Comparison of ENCODE assay signal across 21 cellular contexts in the genomic region with DNA sequence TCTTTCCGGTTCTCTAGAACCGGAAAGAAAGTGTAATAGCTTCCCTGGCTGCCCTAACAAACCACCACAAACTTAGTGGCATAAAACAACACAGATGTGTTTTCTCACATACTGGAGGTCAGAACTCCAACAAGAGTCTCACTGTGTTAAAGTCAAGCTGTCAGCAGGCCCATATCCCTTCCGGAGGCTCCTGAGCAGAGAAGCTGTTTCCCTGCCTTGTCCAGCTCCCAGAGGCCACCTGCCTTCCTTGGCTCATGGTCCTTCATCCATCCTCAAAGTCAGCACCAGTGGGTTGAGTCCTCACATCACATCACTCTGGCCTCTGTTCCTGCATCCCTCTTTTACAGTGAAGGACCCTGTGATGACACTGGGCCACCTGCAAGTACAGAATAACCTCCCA. TPM values are rescaled to one million over a fixed set of nuclear protein-coding genes. Genes with fewer than 3 reads are reported as not detected.
DNase-seq lines count a peak whose midpoint lies in the region; ATAC-seq and TF ChIP-seq lines count a peak whose summit lies in the region.
"Had no signal": no experiment of that assay in that cellular context is flagged by ENCODE, and none has a peak within 500 bp of the region (broad histone marks: within the 10 kb centered on the region; RNA-seq: fewer than 3 reads in every experiment).

No MANE protein-coding gene starts in this region.

- H3K27ac ChIP-seq in right atrium auricular region (no peak overlapping the region), coronary artery (no peak overlapping the region), mesenchymal stem cell (ENCODE audit: low read length, poor library complexity, severe bottlenecking) (no peak overlapping the region)
- H3K27ac ChIP-seq: A549, SJCRH30 had no signal

- TF ChIP-seq CTCF in right atrium auricular region (IDR thresholded peaks at IDR 0.05) = no peak
- no peak for TF ChIP-seq CTCF in coronary artery (IDR thresholded peaks at IDR 0.05)

- H3K4me1 Mint-ChIP-seq in activated naive CD8-positive, alpha-beta T cell treated with anti-CD3 and anti-CD28 coated beads for 36 hours = no peaks in the 10 kb centered on the region

- H3K4me3 ChIP-seq in right atrium auricular region = no peak overlapping the region
- H3K4me3 ChIP-seq in coronary artery = no peak overlapping the region
- no peak overlapping the region for H3K4me3 ChIP-seq in mesenchymal stem cell (ENCODE audit: insufficient read depth in 1 of 2, low read depth in 1 of 2, low read length in 2 of 2)
- H3K4me3 ChIP-seq: A549, HAP-1, SJCRH30 had no signal

- 77% methylated on average over 3 of the region's 3 CpGs for WGBS in mesenchymal stem cell

- peaks cover 0 to 28% of the 10 kb centered on the region in 2 donors for H3K9me3 ChIP-seq in right atrium auricular region
- H3K9me3 ChIP-seq in mesenchymal stem cell (ENCODE audit: control insufficient read depth, low read length) = peaks cover 17% of the 10 kb centered on the region
- H3K9me3 ChIP-seq: A549, HAP-1, SJCRH30 had no signal

- H3K23ac ChIP-seq in mesenchymal stem cell (ENCODE audit: low read length in 2 of 2) = no peak overlapping the region

- H4K8ac ChIP-seq in mesenchymal stem cell (ENCODE audit: low read length) = no peak overlapping the region

- no peak overlapping the region for H2AK5ac ChIP-seq in mesenchymal stem cell (ENCODE audit: low read length, severe bottlenecking)

- H3K27ac Mint-ChIP-seq in activated naive CD8-positive, alpha-beta T cell treated with anti-CD3 and anti-CD28 coated beads for 36 hours = no peak overlapping the region
- H3K27ac Mint-ChIP-seq: CD4-positive, CD25-positive, alpha-beta regulatory T cell; IgD-negative memory B cell had no signal

- no peaks in the 10 kb centered on the region for H3K36me3 Mint-ChIP-seq in activated naive CD8-positive, alpha-beta T cell treated with anti-CD3 and anti-CD28 coated beads for 36 hours
- H3K36me3 Mint-ChIP-seq: CD4-positive, CD25-positive, alpha-beta regulatory T cell; IgD-negative memory B cell had no signal

- no peak overlapping the region for H4K91ac ChIP-seq in mesenchymal stem cell (ENCODE audit: low read length)

- no peak overlapping the region for H2BK120ac ChIP-seq in mesenchymal stem cell (ENCODE audit: low read depth, low read length)

- H2AFZ ChIP-seq in mesenchymal stem cell (ENCODE audit: low read depth, low read length) = no peak overlapping the region

- peaks cover 33% of the 10 kb centered on the region for H3K27me3 Mint-ChIP-seq in activated naive CD8-positive, alpha-beta T cell treated with anti-CD3 and anti-CD28 coated beads for 36 hours

- no peak overlapping the region for H3K9ac ChIP-seq in mesenchymal stem cell (ENCODE audit: low read length)

- peak overlapping the region; percentile 3 for H3K4me2 ChIP-seq in mesenchymal stem cell (ENCODE audit: low read length, poor library complexity, severe bottlenecking)
- H3K4me2 ChIP-seq: A549 had no signal

- H3K27me3 ChIP-seq in right atrium auricular region (no peaks in the 10 kb centered on the region), mesenchymal stem cell (ENCODE audit: control insufficient read depth in 1 of 2, insufficient read depth in 1 of 2, low read length in 2 of 2) (peaks cover 0 to 26% of the 10 kb centered on the region in 2 experiments)

- no peak overlapping the region for H3K14ac ChIP-seq in mesenchymal stem cell (ENCODE audit: low read length in 2 of 2)

- H2BK5ac ChIP-seq in mesenchymal stem cell (ENCODE audit: low read depth, low read length, poor library complexity, severe bottlenecking) = no peak overlapping the region

- intact Hi-C loops in left ventricle myocardium superior (cut with micrococcal nuclease) = no loop called here

- peak; percentile 23 for DNase-seq in right atrium auricular region (ENCODE audit: low spot score)
- DNase-seq in left ventricle myocardium superior = no peak
- DNase-seq in coronary artery (ENCODE audit: low spot score) = peak; percentile 33
- no peak for DNase-seq in mesenchymal stem cell
- DNase-seq in activated naive CD8-positive, alpha-beta T cell treated with anti-CD3 and anti-CD28 coated beads for 36 hours = no peak
- DNase-seq in NCI-H2081 (lab: John Stamatoyannopoulos, UW) = no peak
- DNase-seq: CD4-positive, CD25-positive, alpha-beta regulatory T cell; DMS79; MV-4-11; NCI-H1105 treated with DMSO at 0.1 percent for 48 hours; NCI-H2029 treated with DMSO at 0.1 percent for 48 hours; NCI-H2171 treated with DMSO at 0.1 percent for 48 hours; NCI-H524 treated with DMSO at 0.1 percent for 48 hours; NCI-H82; SJCRH30 had no signal

- no peak for ATAC-seq in left ventricle myocardium superior
- no peak for ATAC-seq in GM19328 (IDR thresholded peaks at IDR 0.05; ENCODE audit: unreplicated experiment)
- ATAC-seq: A549, Panc1 had no signal

- H3K18ac ChIP-seq in mesenchymal stem cell (ENCODE audit: low read depth in 1 of 2, low read length in 2 of 2) = no peak overlapping the region

- H3K79me1 ChIP-seq in mesenchymal stem cell (replicated peaks; ENCODE audit: low read length, poor library complexity, severe bottlenecking) = no peaks in the 10 kb centered on the region

- no peak overlapping the region for H2BK12ac ChIP-seq in mesenchymal stem cell (ENCODE audit: low read length in 2 of 2)

- H2BK15ac ChIP-seq in mesenchymal stem cell (ENCODE audit: low read depth, poor library complexity, severe bottlenecking) = no peak overlapping the region

- H3K4me3 Mint-ChIP-seq in activated naive CD8-positive, alpha-beta T cell treated with anti-CD3 and anti-CD28 coated beads for 36 hours = no peak overlapping the region
- H3K4me3 Mint-ChIP-seq: CD4-positive, CD25-positive, alpha-beta regulatory T cell had no signal

- no peaks in the 10 kb centered on the region for H3K36me3 ChIP-seq in right atrium auricular region
- no peaks in the 10 kb centered on the region for H3K36me3 ChIP-seq in mesenchymal stem cell (ENCODE audit: control insufficient read depth in 1 of 2, insufficient read depth in 2 of 2, low read depth in 1 of 2, low read length in 2 of 2)
- H3K36me3 ChIP-seq: HAP-1, SJCRH30 had no signal

- no peak overlapping the region for H3K4ac ChIP-seq in mesenchymal stem cell (ENCODE audit: low read depth in 1 of 2, low read length in 2 of 2)

- no peaks in the 10 kb centered on the region for H3K4me1 ChIP-seq in right atrium auricular region
- H3K4me1 ChIP-seq in mesenchymal stem cell (ENCODE audit: control insufficient read depth, insufficient read depth, low read depth, low read length) = no peaks in the 10 kb centered on the region
- H3K4me1 ChIP-seq: A549, HAP-1, SJCRH30 had no signal

- H3K9me3 Mint-ChIP-seq in activated naive CD8-positive, alpha-beta T cell treated with anti-CD3 and anti-CD28 coated beads for 36 hours = peaks cover 7% of the 10 kb centered on the region

RNA-seq across cellular contexts. Expression of a gene that starts 49.8 kb away (rescaled TPM):
- total RNA-seq in right atrium auricular region (not detected), left ventricle myocardium superior (not detected)
- not detected for polyA plus RNA-seq in mesenchymal stem cell (2013, experiment 1 of 2)
- polyA plus RNA-seq in mesenchymal stem cell (2013, experiment 2 of 2) = not detected
- not detected for total RNA-seq in activated naive CD8-positive, alpha-beta T cell treated with anti-CD3 and anti-CD28 coated beads for 36 hours
- total RNA-seq: CD4-positive, CD25-positive, alpha-beta regulatory T cell; SJCRH30 had no signal
- polyA plus RNA-seq: BJ; CD4-positive, CD25-positive, alpha-beta regulatory T cell; IgD-negative memory B cell had no signal

Comparison
In these comparisons a context has a peak if more than half of its experiments do, and no peak if none do; other contexts are left out.
1. DNase-seq: peak in right atrium auricular region (single experiment) and coronary artery (single experiment); none in left ventricle myocardium superior (single experiment), mesenchymal stem cell (single experiment), activated naive CD8-positive, alpha-beta T cell treated with anti-CD3 and anti-CD28 coated beads for 36 hours (single experiment) and NCI-H2081 (0 of 2).